In genomic region chr18:75433098-75433497, GRCh38 we compare ENCODE assay signal across 26 cellular contexts. TPM values are rescaled to one million over a fixed set of nuclear protein-coding genes. Genes with fewer than 3 reads are reported as not detected.
A peak's percentile ranks its signal among the peaks of the same experiment; 100 is the strongest.
DNase-seq lines count a peak whose midpoint lies in the region; ATAC-seq and TF ChIP-seq lines count a peak whose summit lies in the region.
"Had no signal": no experiment of that assay in that cellular context is flagged by ENCODE, and none has a peak within 500 bp of the region (broad histone marks: within the 10 kb centered on the region; RNA-seq: fewer than 3 reads in every experiment).

No MANE protein-coding gene starts in this region.

- no peak overlapping the region for H3K23ac ChIP-seq in mesendoderm (ENCODE audit: low read length)

- no peaks in the 10 kb centered on the region for H3F3A ChIP-seq in GM23338 (replicated peaks; ENCODE audit: low read depth)

- H3K27me3 Mint-ChIP-seq in GM23338 (ENCODE audit: insufficient read depth, low read depth, poor library complexity) (peaks cover 6% of the 10 kb centered on the region), WTC11 (ENCODE audit: low read depth) (no peaks in the 10 kb centered on the region; the same call in 1 of the 2 replicates)
- peaks cover 3% of the 10 kb centered on the region for H3K27me3 Mint-ChIP-seq in activated T-helper 2 cell treated with anti-CD3 and anti-CD28 coated beads, Interferon-gamma antibody, Interleukin-2, Interleukin-4, amounts not matched to agents 10 μg/mL and 5 μg/mL and 100 μg/mL, durations not matched to agents 14 hours and 24 hours and 36 hours (ENCODE audit: low read depth)

- H3K27ac ChIP-seq in GM23338 (ENCODE audit: low read depth) (no peak overlapping the region), mesendoderm (ENCODE audit: low read depth, low read length) (no peak overlapping the region), stomach (no peak overlapping the region)
- H3K27ac ChIP-seq: BLaER1, SJCRH30 had no signal

- no peak overlapping the region for H2BK5ac ChIP-seq in mesendoderm (ENCODE audit: low read length)

- H3K9me3 Mint-ChIP-seq in GM23338 = peaks cover 3% of the 10 kb centered on the region; the same call in 1 of the 3 replicates
- H3K9me3 Mint-ChIP-seq in WTC11 = peaks cover 8% of the 10 kb centered on the region; the same call in 1 of the 2 replicates
- H3K9me3 Mint-ChIP-seq in activated T-helper 2 cell treated with anti-CD3 and anti-CD28 coated beads, Interferon-gamma antibody, Interleukin-2, Interleukin-4, amounts not matched to agents 10 μg/mL and 5 μg/mL and 100 μg/mL, durations not matched to agents 14 hours and 24 hours and 36 hours = no peaks in the 10 kb centered on the region
- H3K9me3 Mint-ChIP-seq: CD4-positive, CD25-positive, alpha-beta regulatory T cell had no signal

- no peaks in the 10 kb centered on the region for H4K20me1 ChIP-seq in GM23338 (replicated peaks; ENCODE audit: insufficient read depth)
- H4K20me1 ChIP-seq: BLaER1 had no signal

- H3K9ac ChIP-seq in mesendoderm (ENCODE audit: low read length) = no peak overlapping the region
- H3K9ac ChIP-seq: BLaER1 had no signal

- WGBS in mesendoderm (ENCODE audit: extremely low coverage, insufficient coverage, low lambda C conversion rate) = no CpG with 5 or more reads among the region's 8 CpGs
- 71 to 78% (median 74%) methylated on average over 8 of the region's 8 CpGs for WGBS in stomach, 5 donors

- H3K4me2 ChIP-seq in GM23338 = 0 out of 2 replicates have a peak overlapping the region, but pooled peaks have one; percentile 21
- no peak overlapping the region for H3K4me2 ChIP-seq in mesendoderm (ENCODE audit: low read length)
- H3K4me2 ChIP-seq: BLaER1 had no signal

- no peak overlapping the region for H4K5ac ChIP-seq in mesendoderm (ENCODE audit: low read length)

- H3K79me2 ChIP-seq in GM23338 (replicated peaks; ENCODE audit: insufficient read depth) = no peaks in the 10 kb centered on the region
- H3K79me2 ChIP-seq in mesendoderm (ENCODE audit: control insufficient read depth, insufficient read depth, low read length) = no peaks in the 10 kb centered on the region

- H3K4me1 ChIP-seq in GM23338 (ENCODE audit: insufficient read depth) = peaks cover 5% of the 10 kb centered on the region; the same call in 1 of the 2 replicates
- no peaks in the 10 kb centered on the region for H3K4me1 ChIP-seq in mesendoderm (ENCODE audit: control insufficient read depth, low read depth, low read length)
- H3K4me1 ChIP-seq in stomach = no peaks in the 10 kb centered on the region
- H3K4me1 ChIP-seq: BLaER1, SJCRH30 had no signal

- H3K36me3 Mint-ChIP-seq in GM23338 (ENCODE audit: low read depth) (no peaks in the 10 kb centered on the region), WTC11 (no peaks in the 10 kb centered on the region)
- no peaks in the 10 kb centered on the region for H3K36me3 Mint-ChIP-seq in activated T-helper 2 cell treated with anti-CD3 and anti-CD28 coated beads, Interferon-gamma antibody, Interleukin-2, Interleukin-4, amounts not matched to agents 10 μg/mL and 5 μg/mL and 100 μg/mL, durations not matched to agents 14 hours and 24 hours and 36 hours (ENCODE audit: low read depth)
- H3K36me3 Mint-ChIP-seq: CD4-positive, CD25-positive, alpha-beta regulatory T cell had no signal

- peaks cover 17% of the 10 kb centered on the region for H3K4me1 Mint-ChIP-seq in GM23338
- peaks cover 28% of the 10 kb centered on the region for H3K4me1 Mint-ChIP-seq in WTC11
- H3K4me1 Mint-ChIP-seq in activated T-helper 2 cell treated with anti-CD3 and anti-CD28 coated beads, Interferon-gamma antibody, Interleukin-2, Interleukin-4, amounts not matched to agents 10 μg/mL and 5 μg/mL and 100 μg/mL, durations not matched to agents 14 hours and 24 hours and 36 hours (ENCODE audit: low read depth) = no peaks in the 10 kb centered on the region
- H3K4me1 Mint-ChIP-seq: CD4-positive, CD25-positive, alpha-beta regulatory T cell had no signal

- H3K9me3 ChIP-seq in stomach = no peaks in the 10 kb centered on the region
- H3K9me3 ChIP-seq: BLaER1, SJCRH30 had no signal

- TF ChIP-seq EP300 in stomach (IDR thresholded peaks at IDR 0.05) = no peak

- H3K56ac ChIP-seq in mesendoderm (ENCODE audit: low read length) = no peak overlapping the region

- no peak for TF ChIP-seq POLR2A in stomach (IDR thresholded peaks at IDR 0.05)

- peak overlapping the region; percentile 83 for H2AFZ ChIP-seq in GM23338

- H3K27ac Mint-ChIP-seq in GM23338 (peak overlapping the region; percentile 41; the same call in 1 of the 2 replicates), WTC11 (no peak overlapping the region; the same call in 1 of the 2 replicates)
- no peak overlapping the region for H3K27ac Mint-ChIP-seq in activated T-helper 2 cell treated with anti-CD3 and anti-CD28 coated beads, Interferon-gamma antibody, Interleukin-2, Interleukin-4, amounts not matched to agents 10 μg/mL and 5 μg/mL and 100 μg/mL, durations not matched to agents 14 hours and 24 hours and 36 hours
- H3K27ac Mint-ChIP-seq: CD4-positive, CD25-positive, alpha-beta regulatory T cell had no signal

- intact Hi-C loops in stomach (cut with DNase I; ENCODE audit: low total_unique reads) = no loop called here
- intact Hi-C loops in activated T-helper 2 cell treated with anti-CD3 and anti-CD28 coated beads, Interferon-gamma antibody, Interleukin-2, Interleukin-4, amounts not matched to agents 10 μg/mL and 5 μg/mL and 100 μg/mL, durations not matched to agents 14 hours and 24 hours and 36 hours (cut with micrococcal nuclease) = no loop called here

- no peak overlapping the region for H3K4me3 Mint-ChIP-seq in GM23338
- no peak overlapping the region for H3K4me3 Mint-ChIP-seq in WTC11
- no peak overlapping the region for H3K4me3 Mint-ChIP-seq in activated T-helper 2 cell treated with anti-CD3 and anti-CD28 coated beads, Interferon-gamma antibody, Interleukin-2, Interleukin-4, amounts not matched to agents 10 μg/mL and 5 μg/mL and 100 μg/mL, durations not matched to agents 14 hours and 24 hours and 36 hours (ENCODE audit: low read depth)
- H3K4me3 Mint-ChIP-seq: CD4-positive, CD25-positive, alpha-beta regulatory T cell had no signal

- peak; percentile 33 for DNase-seq in GM23338 (ENCODE audit: low spot score)
- DNase-seq in WTC11 (ENCODE audit: low spot score) = no peak
- peak; percentile 50 for DNase-seq in iPS DF 19.7 (ENCODE audit: low read depth, low spot score)
- DNase-seq in mesendoderm = peak; percentile 53
- no peak for DNase-seq in foreskin fibroblast
- DNase-seq in stomach = no peak
- DNase-seq in activated T-helper 2 cell treated with anti-CD3 and anti-CD28 coated beads, Interferon-gamma antibody, Interleukin-2, Interleukin-4, amounts not matched to agents 10 μg/mL and 5 μg/mL and 100 μg/mL, durations not matched to agents 14 hours and 24 hours and 36 hours (ENCODE audit: low spot score) = no peak
- DNase-seq: CD4-positive, CD25-positive, alpha-beta regulatory T cell; DMS153; DND-41; KBM-7; MV-4-11; NCI-H1105; NCI-H1436 treated with DMSO at 0.1 percent for 48 hours; NCI-H187 treated with DMSO at 0.1 percent for 48 hours; NCI-H524; NCI-H774; PC-3; SJCRH30 had no signal

- no peaks in the 10 kb centered on the region for H3K79me1 ChIP-seq in mesendoderm (ENCODE audit: low read length)

- H3K27me3 ChIP-seq in GM23338 (ENCODE audit: insufficient read depth) (no peaks in the 10 kb centered on the region), mesendoderm (ENCODE audit: insufficient read depth, low read length, poor library complexity) (no peaks in the 10 kb centered on the region), stomach (peaks cover 0 to 14% (median 0%) of the 10 kb centered on the region in 3 donors)
- H3K27me3 ChIP-seq: BLaER1, SJCRH30 had no signal

- peaks cover 14% of the 10 kb centered on the region; the same call in 1 of the 2 replicates for H3K9me2 ChIP-seq in GM23338 (ENCODE audit: insufficient read depth)

- no peak overlapping the region for H2BK120ac ChIP-seq in mesendoderm (ENCODE audit: low read depth, low read length)

- H2AK5ac ChIP-seq in mesendoderm (ENCODE audit: low read length) = no peak overlapping the region

- no peak overlapping the region for H4K8ac ChIP-seq in mesendoderm (ENCODE audit: low read depth, low read length)

- no peak overlapping the region for H2BK15ac ChIP-seq in mesendoderm (replicated peaks; ENCODE audit: low read depth)

- no peak overlapping the region for H3K4ac ChIP-seq in mesendoderm (ENCODE audit: low read depth, low read length)

- H3K4me3 ChIP-seq in GM23338 (no peak overlapping the region), mesendoderm (ENCODE audit: low read length) (no peak overlapping the region), foreskin fibroblast (ENCODE audit: low read depth in 1 of 2, low read length in 2 of 2) (no peak overlapping the region), stomach (no peak overlapping the region)
- H3K4me3 ChIP-seq: BLaER1, SJCRH30 had no signal

- POLR2A ChIA-PET in WTC11 (lab: Charles Lee) = no interaction called here

- H3K18ac ChIP-seq in mesendoderm (ENCODE audit: low read length) = no peak overlapping the region

- peak; percentile 69 for ATAC-seq in GM23338
- ATAC-seq in WTC11 = peak; percentile 98
- ATAC-seq in GM18498 (IDR thresholded peaks at IDR 0.05; ENCODE audit: unreplicated experiment) = no peak
- ATAC-seq: PC-3, Right ventricle myocardium inferior, SK-N-SH treated with all-trans-retinoic acid at 6 μM for 48 hours had no signal

- TF ChIP-seq CTCF in GM23338 (conservative IDR thresholded peaks at IDR 0.05; ENCODE audit: low read depth in 2 of 2) = no peak
- TF ChIP-seq CTCF in WTC11 (IDR thresholded peaks at IDR 0.05) = no peak
- TF ChIP-seq CTCF in foreskin fibroblast (IDR thresholded peaks at IDR 0.05; ENCODE audit: low read depth, low read length) = no peak
- TF ChIP-seq CTCF in stomach (IDR thresholded peaks at IDR 0.05) = no peak

- CTCF ChIA-PET in WTC11 (lab: Charles Lee) = no interaction called here

- H3K36me3 ChIP-seq in GM23338 (ENCODE audit: insufficient read depth) (no peaks in the 10 kb centered on the region), mesendoderm (ENCODE audit: control insufficient read depth, insufficient read depth, low read length) (no peaks in the 10 kb centered on the region), stomach (no peaks in the 10 kb centered on the region)
- H3K36me3 ChIP-seq: BLaER1, SJCRH30 had no signal

RNA-seq across cellular contexts. Expression of gene SMIM21, which starts 5.6 kb away (rescaled TPM):
- not detected in 2 replicates for total RNA-seq in GM23338 (2014; rRNA removed; shearing (Covaris generic))
- polyA plus RNA-seq in GM23338 (2016; fragmentation: Nextera tagmentation; extraction: Ambion mirVana) (not detected in 2 replicates), stomach (not detected)
- total RNA-seq in WTC11 (2021) (not detected in 3 replicates), stomach (not detected)
- not detected for polyA plus RNA-seq in mesendoderm (2013, experiment 1 of 2)
- not detected for polyA plus RNA-seq in mesendoderm (2013, experiment 2 of 2)
- not detected in 2 replicates for total RNA-seq in activated T-helper 2 cell treated with anti-CD3 and anti-CD28 coated beads, Interferon-gamma antibody, Interleukin-2, Interleukin-4, amounts not matched to agents 10 μg/mL and 5 μg/mL and 100 μg/mL, durations not matched to agents 14 hours and 24 hours and 36 hours
- total RNA-seq: CD4-positive, CD25-positive, alpha-beta regulatory T cell; LHCN-M2; MCF 10A; PC-3; Right ventricle myocardium inferior; SJCRH30 had no signal
- polyA plus RNA-seq: AG04450; CD4-positive, CD25-positive, alpha-beta regulatory T cell had no signal

Comparison
In these comparisons a context has a peak if more than half of its experiments do, and no peak if none do; other contexts are left out.
1. DNase-seq: peak in GM23338 (single experiment), iPS DF 19.7 (single experiment) and mesendoderm (single experiment); none in WTC11 (single experiment), foreskin fibroblast (0 of 2), stomach (single experiment) and activated T-helper 2 cell treated with anti-CD3 and anti-CD28 coated beads, Interferon-gamma antibody, Interleukin-2, Interleukin-4, amounts not matched to agents 10 μg/mL and 5 μg/mL and 100 μg/mL, durations not matched to agents 14 hours and 24 hours and 36 hours (single experiment).